24 cellular contexts compared by ENCODE assay signal in the genomic region with DNA sequence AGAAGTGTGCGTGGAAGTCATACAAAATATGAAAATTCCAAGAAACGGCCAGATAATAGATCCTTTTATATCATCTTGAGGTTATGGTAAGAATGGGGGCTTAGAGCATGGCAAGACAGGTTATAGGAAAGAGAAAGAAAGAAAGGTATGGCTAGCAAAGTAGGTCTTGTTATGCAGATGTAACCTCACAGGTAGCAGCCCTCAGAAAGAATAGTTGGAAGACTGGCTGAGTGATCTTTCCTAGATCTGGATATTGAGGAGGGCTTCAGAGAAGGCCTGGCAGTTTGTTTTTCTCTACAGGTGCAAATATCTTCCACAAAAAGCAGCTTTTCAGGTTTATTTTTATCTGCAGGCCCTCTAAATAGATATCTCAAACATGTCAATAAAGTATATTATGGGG.
"Had no signal": no experiment of that assay in that cellular context is flagged by ENCODE, and none has a peak within 500 bp of the region (broad histone marks: within the 10 kb centered on the region; RNA-seq: fewer than 3 reads in every experiment).

No MANE protein-coding gene starts in this region.

- H3K27me3 ChIP-seq: esophagus squamous epithelium, gastrocnemius medialis, neutrophil, right lobe of liver, testis had no signal

- H3K36me3 ChIP-seq: esophagus squamous epithelium, gastrocnemius medialis, neutrophil, right lobe of liver had no signal

- ATAC-seq: activated naive CD4-positive, alpha-beta T cell treated with anti-CD3 and anti-CD28 coated beads, Interleukin-2, amount 50 U/mL, for 72 hours; activated T-cell treated with anti-CD3 and anti-CD28 coated beads, Interleukin-2, amount 50 U/mL, for 72 hours; gastrocnemius medialis; left cardiac atrium; left ventricle myocardium superior; right lobe of liver; stimulated activated naive CD8-positive, alpha-beta T cell treated with anti-CD3 and anti-CD28 coated beads, Interleukin-15, Interleukin-2, amounts not matched to agents 100 U/mL and 50 U/mL, for 24 hours had no signal

- H3K27ac ChIP-seq: epithelial cell of prostate, esophagus squamous epithelium, gastrocnemius medialis, neutrophil, right lobe of liver, testis had no signal

- H3K4me1 Mint-ChIP-seq: central memory CD8-positive, alpha-beta T cell; nephron had no signal

- H3K27ac Mint-ChIP-seq: activated naive CD4-positive, alpha-beta T cell treated with anti-CD3 and anti-CD28 coated beads, Interleukin-2, amount 50 U/mL, for 72 hours; activated T-cell treated with anti-CD3 and anti-CD28 coated beads, Interleukin-2, amount 50 U/mL, for 72 hours; dendritic cell treated with granulocyte-macrophage colony-stimulating factor and Interleukin-4, amounts not matched to agents 40 ng/mL and 50 ng/mL, for 4 days; nephron; progenitor cell of endocrine pancreas had no signal

- DNase-seq: activated CD4-positive, alpha-beta T cell treated with anti-CD3 and anti-CD28 coated beads for 4 hours; activated CD4-positive, alpha-beta T cell treated with anti-CD3 and anti-CD28 coated beads, Interleukin-2, amount 50 U/mL, for 4 hours; activated naive CD4-positive, alpha-beta T cell; activated T-cell treated with anti-CD3 and anti-CD28 coated beads for 4 hours; activated T-cell treated with anti-CD3 and anti-CD28 coated beads, Interleukin-2, amount 50 U/mL, for 72 hours; anterior cingulate cortex; effector CD4-positive, alpha-beta T cell; esophagus squamous epithelium; gastrocnemius medialis; glutamatergic neuron; left cardiac atrium; left ventricle myocardium superior; right lobe of liver; stimulated activated CD4-positive, alpha-beta T cell treated with anti-CD3 and anti-CD28 coated beads, Interleukin-4, amount 100 ng/mL, for 1 hour; stimulated activated naive CD8-positive, alpha-beta T cell treated with anti-CD3 and anti-CD28 coated beads, Interleukin-15, Interleukin-2, amounts not matched to agents 100 U/mL and 50 U/mL, for 24 hours; testis; trophoblast cell had no signal

- H3K4me3 Mint-ChIP-seq: activated T-cell treated with anti-CD3 and anti-CD28 coated beads, Interleukin-2, amount 50 U/mL, for 72 hours; central memory CD8-positive, alpha-beta T cell; dendritic cell treated with granulocyte-macrophage colony-stimulating factor and Interleukin-4, amounts not matched to agents 40 ng/mL and 50 ng/mL, for 4 days; nephron had no signal

- H3K4me1 ChIP-seq: esophagus squamous epithelium, gastrocnemius medialis, right lobe of liver, testis had no signal

- H3K27me3 Mint-ChIP-seq: central memory CD8-positive, alpha-beta T cell; dendritic cell treated with granulocyte-macrophage colony-stimulating factor and Interleukin-4, amounts not matched to agents 40 ng/mL and 50 ng/mL, for 4 days; progenitor cell of endocrine pancreas had no signal

- H3K9me3 ChIP-seq: esophagus squamous epithelium, gastrocnemius medialis, neutrophil, right lobe of liver, testis had no signal

- H3K4me3 ChIP-seq: esophagus squamous epithelium, gastrocnemius medialis, right lobe of liver, testis had no signal
